32 cellular contexts compared by ENCODE assay signal in the genomic region with DNA sequence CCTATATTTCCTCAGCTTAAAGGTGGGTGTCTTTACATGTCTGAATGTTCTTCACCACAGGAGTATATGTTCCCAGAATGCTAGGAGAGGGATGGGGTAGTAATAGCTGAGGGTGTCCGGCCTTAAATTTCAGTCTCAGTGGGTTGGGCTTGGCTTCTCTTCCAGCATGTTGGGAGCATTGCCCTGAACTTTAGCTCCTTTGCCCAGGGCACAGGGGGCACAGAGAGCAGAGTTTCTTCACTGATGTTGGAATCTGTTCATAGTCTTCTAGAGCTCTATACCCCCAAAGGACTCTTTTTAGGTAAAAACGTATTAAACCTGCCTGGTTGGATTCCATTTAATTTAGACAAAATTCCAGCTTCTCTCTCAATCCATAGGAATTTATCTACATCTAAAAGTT.
"Had no signal": no experiment of that assay in that cellular context is flagged by ENCODE, and none has a peak within 500 bp of the region (broad histone marks: within the 10 kb centered on the region; RNA-seq: fewer than 3 reads in every experiment).

No MANE protein-coding gene starts in this region.

- H3K4me3 ChIP-seq: adrenal gland, body of pancreas, breast epithelium had no signal

- DNase-seq: activated B cell treated with CpG ODN at 0.5 μM for 24 hours; activated CD4-positive, alpha-beta memory T cell treated with anti-CD3 and anti-CD28 coated beads for 36 hours; activated CD4-positive, alpha-beta T cell treated with anti-CD3 and anti-CD28 coated beads for 4 hours; activated CD4-positive, alpha-beta T cell treated with anti-CD3 and anti-CD28 coated beads, Interleukin-2, amount 10 ng/mL, durations not matched to agents 24 days and 14 days; activated CD4-positive, alpha-beta T cell treated with anti-CD3 and anti-CD28 coated beads, Interleukin-2, amount 50 U/mL, for 1 hour; activated CD4-positive, alpha-beta T cell treated with anti-CD3 and anti-CD28 coated beads, Interleukin-2, amount 50 U/mL, for 4 hours; activated CD4-positive, CD25-positive, alpha-beta regulatory T cell treated with anti-CD3 and anti-CD28 coated beads, Interleukin-2, amount 50 U/mL, for 72 hours; activated CD8-positive, alpha-beta memory T cell treated with anti-CD3 and anti-CD28 coated beads, Interleukin-2, amount 50 U/mL, for 48 hours; activated CD8-positive, alpha-beta T cell treated with anti-CD3 and anti-CD28 coated beads for 36 hours; activated effector memory CD4-positive, alpha-beta T cell treated with Interleukin-2 at 50 U/mL for 16 hours; activated gamma-delta T cell; activated naive CD4-positive, alpha-beta T cell treated with anti-CD3 and anti-CD28 coated beads, Interleukin-2, amount 50 U/mL, for 16 hours; activated naive CD4-positive, alpha-beta T cell treated with Interleukin-2 at 50 U/mL for 16 hours; activated naive CD8-positive, alpha-beta T cell treated with anti-CD3 and anti-CD28 coated beads for 36 hours; activated T-cell treated with anti-CD3 and anti-CD28 coated beads, Interleukin-2, amount 50 U/mL, for 24 hours; activated T-cell treated with anti-CD3 and anti-CD28 coated beads, Interleukin-2, amount 50 U/mL, for 48 hours; adrenal gland; amniotic stem cell; aorta; body of pancreas; brain microvascular endothelial cell; central memory CD4-positive, alpha-beta T cell; SW 1271; T-helper 1 cell; T-helper 2 cell; T-helper 9 cell had no signal

- H3K4me1 ChIP-seq: adrenal gland, body of pancreas, breast epithelium had no signal

- H3K4me3 Mint-ChIP-seq: activated B cell treated with CpG ODN at 0.5 μM for 24 hours; activated CD4-positive, alpha-beta memory T cell treated with anti-CD3 and anti-CD28 coated beads for 36 hours; activated CD4-positive, alpha-beta T cell treated with anti-CD3 and anti-CD28 coated beads, Interleukin-2, amount 10 ng/mL, durations not matched to agents 24 days and 14 days; activated CD8-positive, alpha-beta T cell treated with anti-CD3 and anti-CD28 coated beads for 36 hours; activated naive CD8-positive, alpha-beta T cell treated with anti-CD3 and anti-CD28 coated beads for 36 hours; activated T-cell treated with anti-CD3 and anti-CD28 coated beads, Interleukin-2, amount 50 U/mL, for 24 hours; T-helper 1 cell treated with Interleukin-12 subunit alpha and Interleukin-12 subunit beta and Interleukin-4 antibody, amounts not matched to agents 30 μg/mL and 1 μg/mL, for 36 hours; T-helper 2 cell treated with Interferon-gamma antibody and Interleukin-4, amounts not matched to agents 5 μg/mL and 100 μg/mL, for 36 hours had no signal

- H3K27ac ChIP-seq: adrenal gland, body of pancreas, brain microvascular endothelial cell, breast epithelium, VCaP had no signal

- H3K27me3 ChIP-seq: adrenal gland, body of pancreas, brain microvascular endothelial cell, breast epithelium had no signal

- H3K27me3 Mint-ChIP-seq: activated B cell treated with CpG ODN at 0.5 μM for 24 hours; activated CD4-positive, alpha-beta memory T cell treated with anti-CD3 and anti-CD28 coated beads for 36 hours; activated CD4-positive, alpha-beta T cell treated with anti-CD3 and anti-CD28 coated beads, Interleukin-2, amount 10 ng/mL, durations not matched to agents 24 days and 14 days; activated CD8-positive, alpha-beta T cell treated with anti-CD3 and anti-CD28 coated beads for 36 hours; activated T-cell treated with anti-CD3 and anti-CD28 coated beads, Interleukin-2, amount 50 U/mL, for 24 hours had no signal

- H3K9me3 ChIP-seq: adrenal gland, body of pancreas, breast epithelium had no signal

- H3K36me3 Mint-ChIP-seq: activated CD4-positive, alpha-beta memory T cell treated with anti-CD3 and anti-CD28 coated beads for 36 hours; activated naive CD4-positive, alpha-beta T cell treated with anti-CD3 and anti-CD28 coated beads, Interleukin-2, amount 50 U/mL, for 72 hours; activated naive CD8-positive, alpha-beta T cell treated with anti-CD3 and anti-CD28 coated beads for 36 hours had no signal

- H3K4me1 Mint-ChIP-seq: activated B cell treated with CpG ODN at 0.5 μM for 24 hours; activated CD4-positive, alpha-beta T cell treated with anti-CD3 and anti-CD28 coated beads, Interleukin-2, amount 10 ng/mL, durations not matched to agents 24 days and 14 days; activated naive CD8-positive, alpha-beta T cell treated with anti-CD3 and anti-CD28 coated beads for 36 hours had no signal

- ATAC-seq: activated CD8-positive, alpha-beta T cell treated with anti-CD3 and anti-CD28 coated beads for 36 hours; activated naive CD4-positive, alpha-beta T cell treated with anti-CD3 and anti-CD28 coated beads, Interleukin-2, amount 50 U/mL, for 72 hours; body of pancreas had no signal

- H3K9me3 Mint-ChIP-seq: activated B cell treated with CpG ODN at 0.5 μM for 24 hours; activated CD4-positive, alpha-beta memory T cell treated with anti-CD3 and anti-CD28 coated beads for 36 hours; activated CD4-positive, alpha-beta T cell treated with anti-CD3 and anti-CD28 coated beads, Interleukin-2, amount 10 ng/mL, durations not matched to agents 24 days and 14 days; activated CD8-positive, alpha-beta T cell treated with anti-CD3 and anti-CD28 coated beads for 36 hours; activated naive CD4-positive, alpha-beta T cell treated with anti-CD3 and anti-CD28 coated beads, Interleukin-2, amount 50 U/mL, for 72 hours; activated naive CD8-positive, alpha-beta T cell treated with anti-CD3 and anti-CD28 coated beads for 36 hours; activated T-cell treated with anti-CD3 and anti-CD28 coated beads, Interleukin-2, amount 50 U/mL, for 24 hours; activated T-helper 2 cell treated with anti-CD3 and anti-CD28 coated beads, Interferon-gamma antibody, Interleukin-2, Interleukin-4, amounts not matched to agents 10 μg/mL and 5 μg/mL and 100 μg/mL, durations not matched to agents 14 hours and 24 hours and 36 hours; T-helper 1 cell treated with Interleukin-12 subunit alpha and Interleukin-12 subunit beta and Interleukin-4 antibody, amounts not matched to agents 30 μg/mL and 1 μg/mL, for 36 hours; T-helper 2 cell treated with Interferon-gamma antibody and Interleukin-4, amounts not matched to agents 5 μg/mL and 100 μg/mL, for 36 hours had no signal

- H3K27ac Mint-ChIP-seq: activated B cell treated with CpG ODN at 0.5 μM for 24 hours; activated CD4-positive, alpha-beta memory T cell treated with anti-CD3 and anti-CD28 coated beads for 36 hours; activated CD4-positive, alpha-beta T cell treated with anti-CD3 and anti-CD28 coated beads, Interleukin-2, amount 10 ng/mL, durations not matched to agents 24 days and 14 days; activated CD8-positive, alpha-beta T cell treated with anti-CD3 and anti-CD28 coated beads for 36 hours; activated naive CD4-positive, alpha-beta T cell treated with anti-CD3 and anti-CD28 coated beads, Interleukin-2, amount 50 U/mL, for 72 hours; activated naive CD8-positive, alpha-beta T cell treated with anti-CD3 and anti-CD28 coated beads for 36 hours; activated T-cell treated with anti-CD3 and anti-CD28 coated beads, Interleukin-2, amount 50 U/mL, for 24 hours; activated T-helper 2 cell treated with anti-CD3 and anti-CD28 coated beads, Interferon-gamma antibody, Interleukin-2, Interleukin-4, amounts not matched to agents 10 μg/mL and 5 μg/mL and 100 μg/mL, durations not matched to agents 14 hours and 24 hours and 36 hours; T-helper 1 cell treated with Interleukin-12 subunit alpha and Interleukin-12 subunit beta and Interleukin-4 antibody, amounts not matched to agents 30 μg/mL and 1 μg/mL, for 36 hours; T-helper 2 cell treated with Interferon-gamma antibody and Interleukin-4, amounts not matched to agents 5 μg/mL and 100 μg/mL, for 36 hours had no signal

- H3K36me3 ChIP-seq: adrenal gland, brain microvascular endothelial cell, breast epithelium had no signal
